ENCODE assay signal across 11 cellular contexts in the genomic region with DNA sequence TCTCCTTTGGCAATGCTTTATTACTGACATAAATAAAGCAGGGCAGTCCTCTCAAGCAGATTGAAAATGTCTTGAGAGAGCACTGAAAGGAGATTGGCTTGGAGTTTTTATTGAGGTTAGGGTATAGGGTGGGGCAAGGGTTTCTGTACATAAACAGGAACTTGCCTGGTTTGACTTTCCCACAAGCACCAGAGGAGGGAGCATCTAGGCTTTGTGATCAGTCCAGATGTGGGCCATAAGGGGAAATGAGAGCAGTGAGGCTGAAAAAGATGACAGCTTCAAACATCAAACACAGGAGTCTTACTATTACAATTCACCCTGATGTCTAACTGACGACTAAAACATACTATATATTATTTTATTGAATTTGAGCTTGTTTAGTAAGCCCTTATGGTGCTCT.
DNase-seq lines count a peak whose midpoint lies in the region; ATAC-seq and TF ChIP-seq lines count a peak whose summit lies in the region.
"Had no signal": no experiment of that assay in that cellular context is flagged by ENCODE, and none has a peak within 500 bp of the region (broad histone marks: within the 10 kb centered on the region; RNA-seq: fewer than 3 reads in every experiment).

No MANE protein-coding gene starts in this region.

- H3K9me3 ChIP-seq in PC-3 (ENCODE audit: low read length), result peaks cover 12% of the 10 kb centered on the region; the same call in 1 of the 2 replicates

- POLR2A ChIA-PET in RWPE1 (lab: Yijun Ruan, JAX; ENCODE audit: low non-redundant PET), result no interaction called here
- POLR2A ChIA-PET in PC-3 (lab: Charles Lee; ENCODE audit: unreplicated experiment), result no interaction called here

- no peaks in the 10 kb centered on the region for H3K27me3 ChIP-seq in PC-3 (ENCODE audit: low read length)

- no peak overlapping the region for H3K27ac ChIP-seq in RWPE1
- H3K27ac ChIP-seq in PC-3 (ENCODE audit: low read length), result no peak overlapping the region
- H3K27ac ChIP-seq: parathyroid adenoma had no signal

- H3K9me2 ChIP-seq in PC-3 (replicated peaks; ENCODE audit: low read length), result no peaks in the 10 kb centered on the region

- H3K36me3 ChIP-seq in PC-3 (ENCODE audit: low read depth, low read length), result no peaks in the 10 kb centered on the region
- H3K36me3 ChIP-seq: MG63 had no signal

- no peaks in the 10 kb centered on the region for H3F3A ChIP-seq in PC-3 (ENCODE audit: low read length, unreplicated experiment)

- H3K4me3 ChIP-seq in PC-3 (ENCODE audit: low read length), result no peak overlapping the region
- H3K4me3 ChIP-seq: MG63 had no signal

- no peak overlapping the region for H2AFZ ChIP-seq in PC-3 (ENCODE audit: low read length)
- H2AFZ ChIP-seq: parathyroid adenoma had no signal

- no peaks in the 10 kb centered on the region for H4K20me1 ChIP-seq in PC-3 (ENCODE audit: low read length)

- no TSS peak for BruUV-seq in PC-3 (replicated peaks; lab: Mats Ljungman, UMichigan)

- H3K9ac ChIP-seq in PC-3 (ENCODE audit: low read length), result no peak overlapping the region
- H3K9ac ChIP-seq: parathyroid adenoma had no signal

- ATAC-seq in GM19324 (IDR thresholded peaks at IDR 0.05; ENCODE audit: low FRiP score, unreplicated experiment) (peak; percentile 49), HG03342 (IDR thresholded peaks at IDR 0.05; ENCODE audit: unreplicated experiment) (peak; percentile 92), HG02970 (IDR thresholded peaks at IDR 0.05; ENCODE audit: low FRiP score, unreplicated experiment) (no peak), HG02840 (IDR thresholded peaks at IDR 0.05; ENCODE audit: low FRiP score, unreplicated experiment) (no peak), PC-3 (no peak)

- DNase-seq in COLO829 (ENCODE audit: low spot score) (peak; percentile 10), T-helper 22 cell (ENCODE audit: low read depth) (peak; percentile 1), RWPE1 (ENCODE audit: low spot score) (no peak), PC-3 (no peak)
- DNase-seq: activated CD8-positive, alpha-beta memory T cell treated with anti-CD3 and anti-CD28 coated beads, Interleukin-2, amount 50 U/mL, for 48 hours; MG63 had no signal

- CTCF ChIA-PET in RWPE1 (lab: Yijun Ruan, JAX), result no interaction called here
- CTCF ChIA-PET in PC-3 (lab: Charles Lee), result no interaction called here

- no peaks in the 10 kb centered on the region for H3K79me2 ChIP-seq in PC-3 (ENCODE audit: low read length)
- H3K79me2 ChIP-seq: parathyroid adenoma had no signal

- H3K4me1 ChIP-seq in PC-3 (ENCODE audit: insufficient read depth, low read length), result no peaks in the 10 kb centered on the region
- H3K4me1 ChIP-seq: parathyroid adenoma had no signal

- intact Hi-C loops in PC-3 (cut with micrococcal nuclease), result no loop called here

- TF ChIP-seq CTCF in RWPE1 (conservative IDR thresholded peaks at IDR 0.05; ENCODE audit: low read depth) (no peak), PC-3 (conservative IDR thresholded peaks at IDR 0.05; ENCODE audit: low read depth, low read length) (no peak)

- H3K4me2 ChIP-seq in PC-3 (ENCODE audit: low read length), result no peak overlapping the region

Comparison
In these comparisons a context has a peak if more than half of its experiments do, and no peak if none do; other contexts are left out.
1. DNase-seq: peak in COLO829 (single experiment) and T-helper 22 cell (single experiment); none in RWPE1 (single experiment) and PC-3 (single experiment).
2. ATAC-seq: peak in GM19324 (single experiment) and HG03342 (single experiment); none in HG02970 (single experiment), HG02840 (single experiment) and PC-3 (single experiment).